ENCODE assay signal across 26 cellular contexts in the genomic region with DNA sequence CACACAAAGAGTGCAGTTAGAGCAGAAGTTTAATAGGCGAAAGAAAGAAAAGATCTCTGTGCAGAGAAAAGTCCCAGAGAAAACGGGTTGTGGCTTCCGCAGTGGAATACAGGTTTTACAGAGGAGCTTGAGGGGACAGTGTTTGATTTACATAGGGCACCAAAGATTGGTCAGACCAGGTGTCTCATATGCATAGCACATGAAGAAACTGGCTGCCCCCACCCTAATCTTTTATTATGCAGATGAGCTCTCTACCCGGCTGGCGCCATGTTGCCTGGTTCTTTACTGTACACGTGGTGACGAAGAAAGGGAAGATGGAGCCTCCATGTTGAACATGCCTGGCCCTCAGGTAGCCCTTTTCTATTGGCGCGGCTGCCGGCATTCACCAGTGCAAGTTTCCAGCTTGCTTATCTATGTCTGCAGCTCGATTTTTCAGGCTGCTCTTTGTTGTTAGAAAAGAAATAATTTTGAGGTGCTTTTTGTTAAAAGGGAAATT.
"Had no signal": no experiment of that assay in that cellular context is flagged by ENCODE, and none has a peak within 500 bp of the region (broad histone marks: within the 10 kb centered on the region; RNA-seq: fewer than 3 reads in every experiment).

No MANE protein-coding gene starts in this region.

- ATAC-seq: activated CD4-positive, alpha-beta T cell treated with anti-CD3 and anti-CD28 coated beads for 36 hours; activated CD8-positive, alpha-beta memory T cell treated with anti-CD3 and anti-CD28 coated beads, Interleukin-2, amount 10 ng/mL, durations not matched to agents 7 days and 5 days; activated CD8-positive, alpha-beta T cell treated with anti-CD3 and anti-CD28 coated beads, Interleukin-2, amount 10 ng/mL, durations not matched to agents 7 days and 5 days; activated naive CD8-positive, alpha-beta T cell treated with anti-CD3 and anti-CD28 coated beads, Interleukin-2, amount 50 U/mL, for 24 hours; esophagus mucosa; heart left ventricle; left lung; natural killer cell treated with Interleukin-12 subunit alpha and Interleukin-12 subunit beta and Interleukin-15 and Interleukin-18, amount 100 ng/mL, for 72 hours; stimulated activated memory B cell treated with anti-CD40 and anti-IgM and Interleukin-4, amounts not matched to agents 10 μg/mL and 1 μg/mL and 100 μg/mL, for 72 hours; stimulated activated naive CD8-positive, alpha-beta T cell treated with anti-CD3 and anti-CD28 coated beads, Interleukin-15, amount 100 ng/mL, for 72 hours; upper lobe of right lung had no signal

- H3K27ac ChIP-seq: heart left ventricle, left lung, right atrium auricular region, tibial artery, upper lobe of right lung had no signal

- H3K9me3 ChIP-seq: heart left ventricle, left lung, right atrium auricular region, tibial artery, upper lobe of right lung had no signal

- H3K36me3 ChIP-seq: heart left ventricle, left lung, right atrium auricular region, tibial artery, upper lobe of right lung had no signal

- H3K4me1 ChIP-seq: heart left ventricle, left lung, right atrium auricular region, tibial artery, upper lobe of right lung had no signal

- DNase-seq: activated CD4-positive, alpha-beta T cell treated with anti-CD3 and anti-CD28 coated beads for 36 hours; activated CD4-positive, CD25-positive, alpha-beta regulatory T cell; activated CD8-positive, alpha-beta memory T cell treated with anti-CD3 and anti-CD28 coated beads, Interleukin-2, amount 10 ng/mL, durations not matched to agents 7 days and 5 days; activated CD8-positive, alpha-beta T cell treated with anti-CD3 and anti-CD28 coated beads, Interleukin-2, amount 10 ng/mL, durations not matched to agents 7 days and 5 days; activated naive CD8-positive, alpha-beta T cell treated with anti-CD3 and anti-CD28 coated beads, Interleukin-2, amount 50 U/mL, for 24 hours; activated T-cell treated with anti-CD3 and anti-CD28 coated beads, Interleukin-2, amount 50 U/mL, for 48 hours; amygdala; caudate nucleus; endodermal cell; foreskin fibroblast; heart left ventricle; mesendoderm; stimulated activated CD4-positive, alpha-beta T cell treated with anti-CD3 and anti-CD28 coated beads, Interleukin-1b, Interleukin-23, amount 100 ng/mL, for 48 hours; stimulated activated CD4-positive, alpha-beta T cell treated with anti-CD3 and anti-CD28 coated beads, Interleukin-4, amount 100 ng/mL, for 4 hours; stimulated activated CD8-positive, alpha-beta memory T cell treated with anti-CD3 and anti-CD28 coated beads, Interleukin-4, amount 100 ng/mL, for 48 hours; stimulated activated naive CD8-positive, alpha-beta T cell treated with anti-CD3 and anti-CD28 coated beads, Interleukin-15, amount 100 ng/mL, for 72 hours; substantia nigra; tibial artery; upper lobe of right lung had no signal

- H3K27me3 ChIP-seq: heart left ventricle, left lung, right atrium auricular region, tibial artery, upper lobe of right lung had no signal

- H3K4me3 ChIP-seq: heart left ventricle, left lung, lung, right atrium auricular region, smooth muscle cell, tibial artery, upper lobe of right lung had no signal
